In the genomic region with DNA sequence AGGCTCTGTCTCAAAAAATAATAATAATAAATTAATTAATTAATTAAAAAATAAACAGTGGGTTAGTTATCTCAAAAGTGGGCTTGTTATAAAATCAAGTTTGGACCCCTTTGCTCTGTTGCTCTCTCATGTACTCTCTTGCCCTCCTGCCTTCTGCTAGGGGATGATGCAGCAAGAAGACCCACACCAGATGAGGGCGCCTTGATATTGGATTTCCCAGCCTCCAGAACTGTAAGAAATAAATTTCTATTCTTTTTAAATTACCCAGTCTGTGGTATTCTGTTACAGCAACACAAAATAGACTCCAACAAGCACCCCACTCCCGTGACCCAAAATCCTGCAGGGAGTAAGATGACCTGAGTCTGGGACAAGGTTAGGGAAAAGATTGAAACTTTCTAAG, we compare ENCODE assay signal across 23 cellular contexts.
"Had no signal": no experiment of that assay in that cellular context is flagged by ENCODE, and none has a peak within 500 bp of the region (broad histone marks: within the 10 kb centered on the region; RNA-seq: fewer than 3 reads in every experiment).

No MANE protein-coding gene starts in this region.

- H3K4me3 Mint-ChIP-seq: activated CD4-positive, alpha-beta T cell treated with anti-CD3 and anti-CD28 coated beads, Interleukin-2, amount 10 ng/mL, durations not matched to agents 7 days and 5 days; activated CD8-positive, alpha-beta memory T cell treated with anti-CD3 and anti-CD28 coated beads, Interleukin-2, amount 10 ng/mL, durations not matched to agents 7 days and 5 days; activated CD8-positive, alpha-beta T cell treated with anti-CD3 and anti-CD28 coated beads for 36 hours; activated T-helper 1 cell treated with anti-CD3 and anti-CD28 coated beads, Interleukin-12 subunit alpha, Interleukin-12 subunit beta, Interleukin-2, Interleukin-4 antibody, amounts not matched to agents 30 ng/mL and 10 ng/mL and 1 ng/mL, durations not matched to agents 14 hours and 24 hours and 36 hours; dendritic cell treated with granulocyte-macrophage colony-stimulating factor and Interleukin-4, amounts not matched to agents 40 ng/mL and 50 ng/mL, for 4 days; T-helper 1 cell treated with Interleukin-12 subunit alpha and Interleukin-12 subunit beta and Interleukin-4 antibody, amounts not matched to agents 30 μg/mL and 1 μg/mL, for 36 hours had no signal

- H3K27me3 Mint-ChIP-seq: activated CD4-positive, alpha-beta T cell treated with anti-CD3 and anti-CD28 coated beads, Interleukin-2, amount 10 ng/mL, durations not matched to agents 7 days and 5 days; activated CD8-positive, alpha-beta memory T cell treated with anti-CD3 and anti-CD28 coated beads, Interleukin-2, amount 10 ng/mL, durations not matched to agents 7 days and 5 days; activated CD8-positive, alpha-beta T cell treated with anti-CD3 and anti-CD28 coated beads for 36 hours; dendritic cell treated with granulocyte-macrophage colony-stimulating factor and Interleukin-4, amounts not matched to agents 40 ng/mL and 50 ng/mL, for 4 days; naive B cell; progenitor cell of endocrine pancreas had no signal

- H3K36me3 Mint-ChIP-seq: naive B cell had no signal

- H3K9me3 Mint-ChIP-seq: activated CD4-positive, alpha-beta T cell treated with anti-CD3 and anti-CD28 coated beads, Interleukin-2, amount 10 ng/mL, durations not matched to agents 7 days and 5 days; activated CD8-positive, alpha-beta T cell treated with anti-CD3 and anti-CD28 coated beads for 36 hours; activated naive CD4-positive, alpha-beta T cell treated with anti-CD3 and anti-CD28 coated beads, Interleukin-2, amount 50 U/mL, for 72 hours; activated T-helper 1 cell treated with anti-CD3 and anti-CD28 coated beads, Interleukin-12 subunit alpha, Interleukin-12 subunit beta, Interleukin-2, Interleukin-4 antibody, amounts not matched to agents 30 ng/mL and 10 ng/mL and 1 ng/mL, durations not matched to agents 14 hours and 24 hours and 36 hours; dendritic cell treated with granulocyte-macrophage colony-stimulating factor and Interleukin-4, amounts not matched to agents 40 ng/mL and 50 ng/mL, for 4 days; immature natural killer cell; naive B cell; T-helper 1 cell treated with Interleukin-12 subunit alpha and Interleukin-12 subunit beta and Interleukin-4 antibody, amounts not matched to agents 30 μg/mL and 1 μg/mL, for 36 hours had no signal

- DNase-seq: activated CD4-positive, alpha-beta T cell treated with anti-CD3 and anti-CD28 coated beads, Interleukin-2, amount 10 ng/mL, durations not matched to agents 7 days and 5 days; activated CD8-positive, alpha-beta memory T cell treated with anti-CD3 and anti-CD28 coated beads, Interleukin-2, amount 10 ng/mL, durations not matched to agents 7 days and 5 days; activated CD8-positive, alpha-beta T cell treated with anti-CD3 and anti-CD28 coated beads for 36 hours; aorta; brain microvascular endothelial cell; caudate nucleus; effector CD8-positive, alpha-beta T cell; glutamatergic neuron; immature natural killer cell; lower lobe of right lung; naive B cell; retina; stimulated activated CD4-positive, alpha-beta T cell treated with anti-CD3 and anti-CD28 coated beads, Interleukin-4, amount 100 ng/mL, for 24 hours; stimulated activated naive CD4-positive, alpha-beta T cell treated with Interleukin-2 at 50 U/mL for 16 hours; T1000; upper lobe of left lung had no signal

- FAIRE-seq: endothelial cell of umbilical vein, frontal cortex had no signal

- H3K27ac Mint-ChIP-seq: activated CD4-positive, alpha-beta T cell treated with anti-CD3 and anti-CD28 coated beads, Interleukin-2, amount 10 ng/mL, durations not matched to agents 7 days and 5 days; activated CD8-positive, alpha-beta memory T cell treated with anti-CD3 and anti-CD28 coated beads, Interleukin-2, amount 10 ng/mL, durations not matched to agents 7 days and 5 days; activated CD8-positive, alpha-beta T cell treated with anti-CD3 and anti-CD28 coated beads for 36 hours; activated naive CD4-positive, alpha-beta T cell treated with anti-CD3 and anti-CD28 coated beads, Interleukin-2, amount 50 U/mL, for 72 hours; activated T-helper 1 cell treated with anti-CD3 and anti-CD28 coated beads, Interleukin-12 subunit alpha, Interleukin-12 subunit beta, Interleukin-2, Interleukin-4 antibody, amounts not matched to agents 30 ng/mL and 10 ng/mL and 1 ng/mL, durations not matched to agents 14 hours and 24 hours and 36 hours; dendritic cell treated with granulocyte-macrophage colony-stimulating factor and Interleukin-4, amounts not matched to agents 40 ng/mL and 50 ng/mL, for 4 days; progenitor cell of endocrine pancreas; T-helper 1 cell treated with Interleukin-12 subunit alpha and Interleukin-12 subunit beta and Interleukin-4 antibody, amounts not matched to agents 30 μg/mL and 1 μg/mL, for 36 hours had no signal
